In the genomic region with DNA sequence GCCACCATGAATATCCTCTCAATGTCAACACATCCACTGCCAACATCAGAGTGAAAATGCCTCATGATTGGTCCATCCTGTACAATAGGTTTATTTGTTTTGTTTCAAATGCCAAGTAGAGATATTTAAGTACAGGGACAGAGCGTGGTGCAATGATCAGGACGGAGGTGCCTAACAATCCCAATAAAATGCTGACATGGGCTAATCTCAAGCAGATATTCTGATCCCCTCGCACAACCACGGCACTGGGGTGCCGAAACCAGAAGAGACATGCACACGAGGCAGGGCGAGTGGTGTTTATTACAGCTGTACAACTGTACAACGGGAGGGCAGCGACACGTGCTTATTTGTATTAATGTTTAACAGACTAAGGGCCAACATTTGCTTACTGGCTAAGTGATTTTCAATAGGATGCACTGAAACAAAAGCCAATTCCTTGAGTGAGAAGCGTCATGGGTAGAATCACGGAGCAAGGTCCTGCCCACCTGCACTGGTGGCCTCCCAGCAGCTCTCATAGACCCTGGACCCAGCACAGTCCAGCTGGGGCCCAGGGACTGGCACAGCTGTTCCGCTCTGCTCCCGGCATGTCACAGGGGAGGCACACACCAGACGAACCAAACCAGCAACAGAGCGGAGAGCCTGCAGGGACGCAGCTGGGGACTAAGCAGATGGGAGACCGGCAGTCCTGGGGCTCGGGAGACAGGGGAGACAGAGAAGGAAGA, we compare ENCODE assay signal across 12 cellular contexts.
DNase-seq lines count a peak whose midpoint lies in the region; ATAC-seq, FAIRE-seq and TF ChIP-seq lines count a peak whose summit lies in the region.
"Had no signal": no experiment of that assay in that cellular context is flagged by ENCODE, and none has a peak within 500 bp of the region (broad histone marks: within the 10 kb centered on the region; RNA-seq: fewer than 3 reads in every experiment).

No MANE protein-coding gene starts in this region.

- DNase-seq in NCI-H2171 treated with DMSO at 0.1 percent for 48 hours (lab: John Stamatoyannopoulos, UW): peak; percentile 61
- DNase-seq in NCI-H2171 (lab: John Stamatoyannopoulos, UW): no peak
- peak; percentile 25 to 41 for DNase-seq in SHP77 (lab: John Stamatoyannopoulos, UW)
- peak; percentile 50 for DNase-seq in kidney
- peak; percentile 86 for DNase-seq in small intestine
- no peak for DNase-seq in activated gamma-delta T cell treated with Interleukin-2 at 50 U/mL for 16 hours
- DNase-seq: activated CD4-positive, alpha-beta T cell treated with anti-CD3 and anti-CD28 coated beads for 36 hours; Kasumi-1; PC-9 had no signal

- H3K27ac ChIP-seq in kidney (ENCODE audit: low read depth in 2 of 2, low read length in 2 of 2): peak overlapping the region in 1 of 2 donors; percentile 44
- H3K27ac ChIP-seq in small intestine (ENCODE audit: low read depth in 1 of 2, low read length in 1 of 2): peak overlapping the region; percentile 17 to 28
- H3K27ac ChIP-seq: PC-9 had no signal

- WGBS in small intestine, 3 donors: 16 to 67% (median 33%) methylated on average over 19 of the region's 19 CpGs

- ATAC-seq in HG03442 (IDR thresholded peaks at IDR 0.05; ENCODE audit: unreplicated experiment) (no peak), GM19467 (IDR thresholded peaks at IDR 0.05; ENCODE audit: unreplicated experiment) (no peak)

- peak overlapping the region in 1 of 2 donors; percentile 4 for H3K9ac ChIP-seq in kidney (ENCODE audit: low read length in 2 of 2)

- H3K9me3 ChIP-seq in kidney (ENCODE audit: control insufficient read depth in 1 of 2, low read length in 2 of 2): no peaks in the 10 kb centered on the region
- H3K9me3 ChIP-seq in small intestine (ENCODE audit: control insufficient read depth, low read depth): no peaks in the 10 kb centered on the region

- H3K36me3 ChIP-seq in kidney (ENCODE audit: control insufficient read depth in 1 of 2, insufficient read depth in 2 of 2, low read length in 2 of 2) (no peaks in the 10 kb centered on the region), small intestine (ENCODE audit: control insufficient read depth in 2 of 2, insufficient read depth in 2 of 2, low read length in 2 of 2) (no peaks in the 10 kb centered on the region)

- no peak for FAIRE-seq in kidney (lab: Jason Lieb, UNC)
- FAIRE-seq in small intestine (lab: Jason Lieb, UNC): no peak
- FAIRE-seq: bronchial epithelial cell had no signal

- H3K4me3 ChIP-seq in kidney (ENCODE audit: low read length in 2 of 2) (peak overlapping the region; percentile 14 to 20), small intestine (ENCODE audit: low read depth in 1 of 2, low read length in 2 of 2) (peak overlapping the region in 1 of 2 donors; percentile 9)
- H3K4me3 ChIP-seq: PC-9 had no signal

- no peaks in the 10 kb centered on the region for H3K27me3 ChIP-seq in small intestine (ENCODE audit: control insufficient read depth in 2 of 2, insufficient read depth in 2 of 2, low read length in 2 of 2)

- intact Hi-C loops in kidney (cut with DNase I): no loop called here

- H3K4me1 ChIP-seq in kidney (ENCODE audit: control insufficient read depth in 1 of 2, insufficient read depth in 1 of 2, low read depth in 1 of 2, low read length in 2 of 2) (peaks cover 36 to 46% of the 10 kb centered on the region in 2 donors), small intestine (ENCODE audit: control insufficient read depth in 2 of 2, insufficient read depth in 1 of 2, low read depth in 1 of 2, low read length in 1 of 2) (peaks cover 22 to 35% of the 10 kb centered on the region in 2 donors)

- no peak for TF ChIP-seq CTCF in kidney (IDR thresholded peaks at IDR 0.05; ENCODE audit: borderline replicate concordance, extremely low read depth, insufficient read depth)

Comparison
In these comparisons a context has a peak if more than half of its experiments do, and no peak if none do; other contexts are left out.
1. DNase-seq: peak in NCI-H2171 treated with DMSO at 0.1 percent for 48 hours (single experiment), SHP77 (2 of 2), kidney (single experiment) and small intestine (single experiment); none in NCI-H2171 (single experiment) and activated gamma-delta T cell treated with Interleukin-2 at 50 U/mL for 16 hours (single experiment).